Comparison of ENCODE assay signal across 8 cellular contexts in the genomic region with DNA sequence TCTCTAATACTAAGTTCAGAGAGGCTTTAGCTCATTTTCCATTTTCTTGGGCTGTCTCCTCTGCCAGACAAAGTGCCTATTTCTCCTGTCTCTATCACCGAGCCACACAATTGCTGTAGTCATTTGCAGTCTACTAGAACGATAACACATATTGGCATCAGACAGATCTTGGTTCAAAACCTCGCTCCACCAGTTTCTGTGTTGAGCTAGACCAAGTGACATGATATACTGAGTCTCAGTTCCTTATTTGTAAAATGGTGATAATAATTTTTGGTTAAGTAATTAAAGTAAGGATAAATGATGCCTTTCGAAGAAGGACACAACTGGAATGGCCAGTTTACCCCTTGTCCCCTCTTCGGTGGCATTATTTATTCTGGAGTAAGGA. TPM values are rescaled to one million over a fixed set of nuclear protein-coding genes. Genes with fewer than 3 reads are reported as not detected.
DNase-seq lines count a peak whose midpoint lies in the region; ATAC-seq and TF ChIP-seq lines count a peak whose summit lies in the region.

No MANE protein-coding gene starts in this region.

- H3K9me3 Mint-ChIP-seq in GM23338 = no peaks in the 10 kb centered on the region

- intact Hi-C loops in esophagus squamous epithelium (cut with DNase I) (no loop called here), stomach (cut with DNase I; ENCODE audit: low total_unique reads) (no loop called here)

- H3K4me2 ChIP-seq in GM23338 = no peak overlapping the region

- no peak for TF ChIP-seq POLR2A in NB4 (IDR thresholded peaks at IDR 0.05; ENCODE audit: extremely low read depth, insufficient read length)
- no peak for TF ChIP-seq POLR2A in esophagus squamous epithelium (IDR thresholded peaks at IDR 0.05)
- TF ChIP-seq POLR2A in stomach (IDR thresholded peaks at IDR 0.05) = no peak

- ATAC-seq in GM23338 = no peak

- 53 to 67% methylated on average over 5 of the region's 5 CpGs for WGBS in esophagus squamous epithelium, 2 donors
- 68 to 73% (median 70%) methylated on average over 5 of the region's 5 CpGs for WGBS in stomach, 5 donors

- peak overlapping the region; percentile 1 for H2AFZ ChIP-seq in GM23338

- no peak for DNase-seq in GM12865 (ENCODE audit: low read depth)
- no peak for DNase-seq in GM23338 (ENCODE audit: low spot score)
- DNase-seq in NB4 (ENCODE audit: low read depth) = no peak
- no peak for DNase-seq in esophagus squamous epithelium (lab: John Stamatoyannopoulos, UW)
- DNase-seq in stomach = no peak
- no peak for DNase-seq in OCI-M1 (lab: John Stamatoyannopoulos, UW)
- no peak for DNase-seq in anterior cingulate cortex (lab: John Stamatoyannopoulos, UW)
- no peak for DNase-seq in ureter (ENCODE audit: low spot score)

- H3K27ac Mint-ChIP-seq in GM23338 = peak overlapping the region; percentile 56

- TF ChIP-seq EP300 in stomach (IDR thresholded peaks at IDR 0.05) = no peak

- peak overlapping the region; percentile 90 for H3K4me3 Mint-ChIP-seq in GM23338

- peaks cover 8% of the 10 kb centered on the region for H3K9me2 ChIP-seq in GM23338 (ENCODE audit: insufficient read depth)

- H3K9me3 ChIP-seq in esophagus squamous epithelium = no peaks in the 10 kb centered on the region
- H3K9me3 ChIP-seq in stomach = no peaks in the 10 kb centered on the region

- H3K79me2 ChIP-seq in GM23338 (replicated peaks; ENCODE audit: insufficient read depth) = peaks cover 45% of the 10 kb centered on the region

- H3K27me3 Mint-ChIP-seq in GM23338 (ENCODE audit: insufficient read depth, low read depth, poor library complexity) = no peaks in the 10 kb centered on the region

- peak overlapping the region; percentile 27 for H3K27ac ChIP-seq in GM23338 (ENCODE audit: low read depth)
- peak overlapping the region; percentile 97 to 100 (median 98) for H3K27ac ChIP-seq in esophagus squamous epithelium
- H3K27ac ChIP-seq in stomach = peak overlapping the region; percentile 62 to 100 (median 99)

- H3K4me1 ChIP-seq in GM23338 (ENCODE audit: insufficient read depth) (peaks cover 64% of the 10 kb centered on the region), esophagus squamous epithelium (peaks cover 15 to 48% (median 20%) of the 10 kb centered on the region in 3 donors), stomach (peaks cover 28 to 38% (median 35%) of the 10 kb centered on the region in 4 donors)

- H3K4me3 ChIP-seq in GM12865 (ENCODE audit: low read depth, low read length) = peak overlapping the region; percentile 34
- peak overlapping the region; percentile 92; the same call in 1 of the 2 replicates for H3K4me3 ChIP-seq in GM23338
- peak overlapping the region; percentile 10 for H3K4me3 ChIP-seq in NB4 (ENCODE audit: low read depth, low read length)
- peak overlapping the region in 3 of 4 donors; percentile 82 to 100 (median 98) for H3K4me3 ChIP-seq in esophagus squamous epithelium
- peak overlapping the region; percentile 76 to 99 (median 96) for H3K4me3 ChIP-seq in stomach

- H3K27me3 ChIP-seq in GM23338 (ENCODE audit: insufficient read depth) (no peaks in the 10 kb centered on the region), esophagus squamous epithelium (peaks cover 0 to 10% (median 0%) of the 10 kb centered on the region in 4 donors), stomach (no peaks in the 10 kb centered on the region)

- H3K36me3 ChIP-seq in GM23338 (ENCODE audit: insufficient read depth) (no peaks in the 10 kb centered on the region), esophagus squamous epithelium (no peaks in the 10 kb centered on the region), stomach (no peaks in the 10 kb centered on the region)

- no peak for TF ChIP-seq CTCF in GM12865 (IDR thresholded peaks at IDR 0.05; ENCODE audit: insufficient read depth, low read depth, low read length, missing control alignments)
- no peak for TF ChIP-seq CTCF in GM23338 (conservative IDR thresholded peaks at IDR 0.05; ENCODE audit: low read depth in 2 of 2)
- no peak for TF ChIP-seq CTCF in NB4 (IDR thresholded peaks at IDR 0.05; ENCODE audit: low read depth, low read length)
- TF ChIP-seq CTCF in esophagus squamous epithelium (IDR thresholded peaks at IDR 0.05) = no peak
- no peak for TF ChIP-seq CTCF in stomach (IDR thresholded peaks at IDR 0.05)

- H4K20me1 ChIP-seq in GM23338 (replicated peaks; ENCODE audit: insufficient read depth) = peaks cover 40% of the 10 kb centered on the region

- H3F3A ChIP-seq in GM23338 (replicated peaks; ENCODE audit: low read depth) = peaks cover 5% of the 10 kb centered on the region; the same call in 1 of the 2 replicates

- H3K4me1 Mint-ChIP-seq in GM23338 = peaks cover 70% of the 10 kb centered on the region

- peaks cover 12% of the 10 kb centered on the region; the same call in 2 of the 3 replicates for H3K36me3 Mint-ChIP-seq in GM23338 (ENCODE audit: low read depth)

TF ChIP-seq in GM23338, 12 proteins besides CTCF, POLR2A, EP300 and RAD21 (continues in another document):
- TF ChIP-seq ETS1 (IDR thresholded peaks at IDR 0.05) = no peak
- TF ChIP-seq ZNF114 (CRISPR knock-in tag; IDR thresholded peaks at IDR 0.05) = no peak
- no peak for TF ChIP-seq POLR2AphosphoS5 (IDR thresholded peaks at IDR 0.05; ENCODE audit: low read depth)
- no peak for TF ChIP-seq EZH2 (IDR thresholded peaks at IDR 0.05; ENCODE audit: low read depth, unreplicated experiment)
- no peak for TF ChIP-seq JUNB (IDR thresholded peaks at IDR 0.05; ENCODE audit: unreplicated experiment)
- no peak for TF ChIP-seq NANOG (IDR thresholded peaks at IDR 0.05; ENCODE audit: borderline replicate concordance)
- TF ChIP-seq REST (IDR thresholded peaks at IDR 0.05; ENCODE audit: unreplicated experiment) = no peak
- TF ChIP-seq EZH2phosphoT487 (IDR thresholded peaks at IDR 0.05; ENCODE audit: unreplicated experiment) = no peak
- no peak for TF ChIP-seq CREB1 (CRISPR knock-in tag; IDR thresholded peaks at IDR 0.05; ENCODE audit: low read depth)

RNA-seq across cellular contexts. Expression of gene RAB7A, which starts 0.4 kb away (rescaled TPM):
- total RNA-seq in GM23338 (2014; rRNA removed; shearing (Covaris generic)) = 79.5 and 89.8 TPM in 2 replicates
- polyA plus RNA-seq in GM23338 (2016; fragmentation: Nextera tagmentation; extraction: Ambion mirVana) (131 and 156 TPM in 2 replicates), stomach (100 to 1,000 TPM in 2 of 3 donors, 10 to 100 TPM in 1; 96.6 to 166 (median 134) TPM)
- total RNA-seq in esophagus squamous epithelium (100 to 1,000 TPM in 1 of 4 donors, 10 to 100 TPM in 3; 70.7 to 109 (median 92.3) TPM), stomach (100 to 1,000 TPM in 2 of 5 donors, 10 to 100 TPM in 3; 33.6 to 159 (median 85.8) TPM), ureter (270 TPM)

Comparison
In these comparisons a context has a peak if more than half of its experiments do, and no peak if none do; other contexts are left out.
1. H3K4me3 ChIP-seq: peak in every context shown above with its lines; median percentile 98 in esophagus squamous epithelium; 96 in stomach; 92 in GM23338; 34 in GM12865; 10 in NB4.
2. H3K27ac ChIP-seq: peak in every context shown above with its lines; median percentile 99 in stomach; 98 in esophagus squamous epithelium; 27 in GM23338.